8 cellular contexts compared by ENCODE assay signal in genomic region chr13:110705826-110706569, GRCh38. TPM values are rescaled to one million over a fixed set of nuclear protein-coding genes. Genes with fewer than 3 reads are reported as not detected.
DNase-seq lines count a peak whose midpoint lies in the region; ATAC-seq lines count a peak whose summit lies in the region.

Gene CARS2 (minus strand): TSS chr13:110706116. CDS start chr13:110706093, 23 bp downstream.

- DNase-seq in COLO829 (ENCODE audit: low spot score) = peak; percentile 91
- peak; percentile 97 for DNase-seq in HT1080 (ENCODE audit: low read depth)
- DNase-seq in NOMO-1 (lab: John Stamatoyannopoulos, UW; ENCODE audit: unreplicated experiment in 2 of 2) = peak; percentile 91 to 97
- peak; percentile 96 for DNase-seq in activated CD8-positive, alpha-beta memory T cell treated with anti-CD3 and anti-CD28 coated beads for 24 hours
- DNase-seq in effector CD4-positive, alpha-beta T cell = peak; percentile 85
- DNase-seq in lung microvascular endothelial cell (ENCODE audit: low read depth in 2 of 2) = peak; percentile 94
- peak; percentile 89 to 93 (median 91) for DNase-seq in stimulated activated CD4-positive, alpha-beta T cell treated with anti-CD3 and anti-CD28 coated beads, TNF-alpha, amount 100 ng/mL, for 48 hours (ENCODE audit: low read depth in 3 of 3)

- peak; percentile 92 for ATAC-seq in GM21360 (IDR thresholded peaks at IDR 0.05; ENCODE audit: unreplicated experiment)

RNA-seq across cellular contexts. Expression of gene CARS2, which starts in this region (rescaled TPM):
- total RNA-seq in HT1080 (2014; rRNA removed; shearing (Covaris generic)) = 79.3 and 88.4 TPM in 2 replicates
- polyA plus RNA-seq in HT1080 (2015; cell fraction: cytosol; rRNA removed) = 35.5 and 40.2 TPM in 2 replicates
- polyA plus RNA-seq in HT1080 (2015; cell fraction: nucleus; rRNA removed) = 148 and 151 TPM in 2 replicates
- total RNA-seq in lung microvascular endothelial cell = 34.0 and 51.6 TPM in 2 replicates

Comparison
In these comparisons a context has a peak if more than half of its experiments do, and no peak if none do; other contexts are left out.
1. Peak in every context shown above with its lines: DNase-seq and ATAC-seq.